Comparison of ENCODE assay signal across 8 cellular contexts in genomic region chr1:94061513-94062443, GRCh38. TPM values are rescaled to one million over a fixed set of nuclear protein-coding genes. Genes with fewer than 3 reads are reported as not detected.
DNase-seq lines count a peak whose midpoint lies in the region; ATAC-seq and TF ChIP-seq lines count a peak whose summit lies in the region.

No MANE protein-coding gene starts in this region.

- no peak overlapping the region for H3K4me2 ChIP-seq in GM23338
- H3K4me2 ChIP-seq in SK-N-SH = no peak overlapping the region

- H3K27ac ChIP-seq in GM23338 (ENCODE audit: low read depth) (no peak overlapping the region), KOPT-K1 (ENCODE audit: low read depth, low read length, poor library complexity, severe bottlenecking) (peak overlapping the region; percentile 43), SK-N-SH (ENCODE audit: low read depth in 2 of 2, low read length in 1 of 2) (no peak overlapping the region), liver (ENCODE audit: low read depth in 1 of 2, low read length in 2 of 2) (peak overlapping the region; percentile 15 to 32)

- H3K27me3 ChIP-seq in GM23338 (ENCODE audit: insufficient read depth) (no peaks in the 10 kb centered on the region), SK-N-SH (ENCODE audit: insufficient read depth) (no peaks in the 10 kb centered on the region), liver (ENCODE audit: control insufficient read depth in 4 of 4, insufficient read depth in 4 of 4, low read length in 3 of 4) (no peaks in the 10 kb centered on the region)

- H3K79me2 ChIP-seq in GM23338 (replicated peaks; ENCODE audit: insufficient read depth) (no peaks in the 10 kb centered on the region), SK-N-SH (ENCODE audit: insufficient read depth) (no peaks in the 10 kb centered on the region)

- DNase-seq in activated CD4-positive, alpha-beta T cell treated with anti-CD3 and anti-CD28 coated beads for 24 hours (ENCODE audit: low read depth in 2 of 2) = peak; percentile 2 to 23
- DNase-seq in activated CD4-positive, alpha-beta T cell treated with anti-CD3 and anti-CD28 coated beads for 1 hour = no peak
- DNase-seq in GM23338 (ENCODE audit: low spot score) (peak; percentile 86), SK-N-SH (peak; percentile 79), chondrocyte (ENCODE audit: low spot score) (no peak)
- peak; percentile 30 to 35 for DNase-seq in stimulated activated naive CD8-positive, alpha-beta T cell treated with anti-CD3 and anti-CD28 coated beads, Interleukin-15, amount 100 ng/mL, for 72 hours

- CTCF ChIA-PET in SK-N-SH (lab: Yijun Ruan, JAX) = interaction anchor here (0.5 to 14.4 kb wide), 50 partner anchors 9 to 402 kb away, joined by 3 to 427 read pairs (median 4); partner anchors contain the start of genes ARHGAP29 and GCLM

- TF ChIP-seq EP300 in SK-N-SH (IDR thresholded peaks at IDR 0.05; ENCODE audit: borderline replicate concordance in 1 of 2, low read depth in 1 of 2, low read length in 1 of 2) = no peak

- TF ChIP-seq RAD21 in SK-N-SH (IDR thresholded peaks at IDR 0.05; ENCODE audit: low read length) (peak; percentile 94), liver (IDR thresholded peaks at IDR 0.05) (peak; percentile 99)

- peak overlapping the region; percentile 86; the same call in 1 of the 2 replicates for H2AFZ ChIP-seq in GM23338
- H2AFZ ChIP-seq in SK-N-SH (ENCODE audit: low read depth) = no peak overlapping the region

- no peaks in the 10 kb centered on the region for H3K9me2 ChIP-seq in GM23338 (ENCODE audit: insufficient read depth)
- H3K9me2 ChIP-seq in SK-N-SH = no peaks in the 10 kb centered on the region

- no peaks in the 10 kb centered on the region for H4K20me1 ChIP-seq in GM23338 (replicated peaks; ENCODE audit: insufficient read depth)
- no peaks in the 10 kb centered on the region for H4K20me1 ChIP-seq in SK-N-SH (ENCODE audit: insufficient read depth)

- H3K9me3 Mint-ChIP-seq in GM23338 (no peaks in the 10 kb centered on the region), chondrocyte (ENCODE audit: low read depth) (no peaks in the 10 kb centered on the region)
- no peaks in the 10 kb centered on the region for H3K9me3 Mint-ChIP-seq in stimulated activated naive CD8-positive, alpha-beta T cell treated with anti-CD3 and anti-CD28 coated beads, Interleukin-15, amount 100 ng/mL, for 72 hours

- H3K36me3 ChIP-seq in GM23338 (ENCODE audit: insufficient read depth) = no peaks in the 10 kb centered on the region
- no peaks in the 10 kb centered on the region for H3K36me3 ChIP-seq in KOPT-K1 (ENCODE audit: insufficient read depth, low read length)
- H3K36me3 ChIP-seq in SK-N-SH (replicated peaks in 1 of 2; ENCODE audit: control insufficient read depth in 1 of 2, insufficient read depth in 2 of 2, low read length in 1 of 2) = no peaks in the 10 kb centered on the region
- H3K36me3 ChIP-seq in liver (ENCODE audit: control insufficient read depth in 4 of 4, insufficient read depth in 3 of 4, low read depth in 1 of 4, low read length in 3 of 4) = no peaks in the 10 kb centered on the region

- H3K27ac Mint-ChIP-seq in GM23338 (no peak overlapping the region), chondrocyte (ENCODE audit: unreplicated experiment) (peak overlapping the region; percentile 62)
- H3K27ac Mint-ChIP-seq in stimulated activated naive CD8-positive, alpha-beta T cell treated with anti-CD3 and anti-CD28 coated beads, Interleukin-15, amount 100 ng/mL, for 72 hours = no peak overlapping the region

- H3K9me3 ChIP-seq in KOPT-K1 (ENCODE audit: insufficient read depth, low read length, poor library complexity, severe bottlenecking) (no peaks in the 10 kb centered on the region), SK-N-SH (no peaks in the 10 kb centered on the region), liver (ENCODE audit: control insufficient read depth in 4 of 4, low read length in 3 of 4) (no peaks in the 10 kb centered on the region)

- TF ChIP-seq CTCF in GM23338 (conservative IDR thresholded peaks at IDR 0.05; ENCODE audit: low read depth in 2 of 2) (peak; percentile 84 to 98), SK-N-SH (IDR thresholded peaks at IDR 0.05) (peak; percentile 82), chondrocyte (IDR thresholded peaks at IDR 0.05) (peak; percentile 91), liver (IDR thresholded peaks at IDR 0.05; ENCODE audit: low read depth, low read length, missing input control) (peak; percentile 92)

- H3K4me3 ChIP-seq in GM23338 (no peak overlapping the region), SK-N-SH (ENCODE audit: low read depth in 2 of 2, low read length in 1 of 2) (no peak overlapping the region; a peak in 1 of 4 replicates), liver (ENCODE audit: low read depth in 1 of 3, low read length in 3 of 3) (no peak overlapping the region)

- no peaks in the 10 kb centered on the region for H3F3A ChIP-seq in GM23338 (replicated peaks; ENCODE audit: low read depth)
- no peaks in the 10 kb centered on the region for H3F3A ChIP-seq in SK-N-SH (replicated peaks; ENCODE audit: insufficient read depth)

- WGBS in SK-N-SH (ENCODE audit: low lambda C conversion rate) = 40% methylated on average over 5 of the region's 5 CpGs
- WGBS in liver = 12% methylated on average over 5 of the region's 5 CpGs

- POLR2A ChIA-PET in SK-N-SH (lab: Yijun Ruan, JAX) = interaction anchor here (0.6 to 1.4 kb wide), 7 partner anchors 9 to 356 kb away, joined by 3 to 4 read pairs (median 3); partner anchors contain the start of genes ABCD3 and ARHGAP29

- ATAC-seq in GM23338 = peak; percentile 97
- peak; percentile 74 for ATAC-seq in stimulated activated naive CD8-positive, alpha-beta T cell treated with anti-CD3 and anti-CD28 coated beads, Interleukin-15, amount 100 ng/mL, for 72 hours

- H3K4me1 Mint-ChIP-seq in GM23338 (peaks cover 4% of the 10 kb centered on the region), chondrocyte (ENCODE audit: low read depth) (peaks cover 36% of the 10 kb centered on the region)
- H3K4me1 Mint-ChIP-seq in stimulated activated naive CD8-positive, alpha-beta T cell treated with anti-CD3 and anti-CD28 coated beads, Interleukin-15, amount 100 ng/mL, for 72 hours = no peaks in the 10 kb centered on the region

- H3K4me3 Mint-ChIP-seq in GM23338 (no peak overlapping the region), chondrocyte (ENCODE audit: unreplicated experiment) (no peak overlapping the region)
- H3K4me3 Mint-ChIP-seq in stimulated activated naive CD8-positive, alpha-beta T cell treated with anti-CD3 and anti-CD28 coated beads, Interleukin-15, amount 100 ng/mL, for 72 hours = no peak overlapping the region

- no peak overlapping the region for H3K9ac ChIP-seq in SK-N-SH
- H3K9ac ChIP-seq in liver (ENCODE audit: low read depth in 1 of 2, low read length in 2 of 2) = no peak overlapping the region

- H3K27me3 Mint-ChIP-seq in GM23338 (ENCODE audit: insufficient read depth, low read depth, poor library complexity) = peaks cover 33% of the 10 kb centered on the region
- H3K27me3 Mint-ChIP-seq in chondrocyte (ENCODE audit: low read depth) = no peaks in the 10 kb centered on the region
- peaks cover 18% of the 10 kb centered on the region for H3K27me3 Mint-ChIP-seq in stimulated activated naive CD8-positive, alpha-beta T cell treated with anti-CD3 and anti-CD28 coated beads, Interleukin-15, amount 100 ng/mL, for 72 hours

- H3K36me3 Mint-ChIP-seq in GM23338 (ENCODE audit: low read depth) = no peaks in the 10 kb centered on the region
- no peaks in the 10 kb centered on the region for H3K36me3 Mint-ChIP-seq in chondrocyte (ENCODE audit: low read depth)

- H3K4me1 ChIP-seq in GM23338 (ENCODE audit: insufficient read depth) (peaks cover 6% of the 10 kb centered on the region; the same call in 1 of the 2 replicates), SK-N-SH (ENCODE audit: control insufficient read depth in 1 of 2, insufficient read depth in 2 of 2, low read depth in 1 of 2, low read length in 1 of 2) (peaks cover 0 to 10% of the 10 kb centered on the region in 2 experiments; a peak in 2 of 4 replicates), liver (ENCODE audit: control insufficient read depth in 4 of 4, insufficient read depth in 4 of 4, low read length in 3 of 4) (peaks cover 6 to 14% (median 11%) of the 10 kb centered on the region in 4 donors)

TF ChIP-seq in GM23338, 12 proteins besides CTCF, POLR2A, EP300 and RAD21:
- no peak for TF ChIP-seq JUNB (IDR thresholded peaks at IDR 0.05; ENCODE audit: unreplicated experiment)
- 0 out of 2 replicates have a peak, but pooled peaks have one; percentile 3 for TF ChIP-seq CREB1 (CRISPR knock-in tag; IDR thresholded peaks at IDR 0.05; ENCODE audit: low read depth)
TF ChIP-seq in GM23338: peak in this region for 1.

TF ChIP-seq in SK-N-SH, 30 proteins besides CTCF, POLR2A, EP300 and RAD21 (continues in another document):
- TF ChIP-seq ELF1 (IDR thresholded peaks at IDR 0.05) (no peak), RFX5 (IDR thresholded peaks at IDR 0.05; ENCODE audit: low read length) (no peak), PBX3 (IDR thresholded peaks at IDR 0.05) (no peak)

TF ChIP-seq in liver, 16 proteins besides CTCF, POLR2A, EP300 and RAD21 (continues in another document):
- TF ChIP-seq HNF4A (conservative IDR thresholded peaks at IDR 0.05) (peak; percentile 40 to 72), HNF4G (IDR thresholded peaks at IDR 0.05) (no peak), FOXA1 (IDR thresholded peaks at IDR 0.05) (no peak), FOXA2 (IDR thresholded peaks at IDR 0.05) (peak; percentile 5), GABPA (IDR thresholded peaks at IDR 0.05 in 1 of 2, conservative IDR thresholded peaks at IDR 0.05 in 1 of 2) (no peak), YY1 (IDR thresholded peaks at IDR 0.05) (peak; percentile 62), NR2F2 (IDR thresholded peaks at IDR 0.05) (no peak), EGR1 (IDR thresholded peaks at IDR 0.05; ENCODE audit: low read depth in 2 of 2) (no peak)
- TF ChIP-seq, protein P1, sequence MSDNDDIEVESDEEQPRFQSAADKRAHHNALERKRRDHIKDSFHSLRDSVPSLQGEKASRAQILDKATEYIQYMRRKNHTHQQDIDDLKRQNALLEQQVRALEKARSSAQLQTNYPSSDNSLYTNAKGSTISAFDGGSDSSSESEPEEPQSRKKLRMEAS (IDR thresholded peaks at IDR 0.05) = no peak

RNA-seq across cellular contexts. Expression of gene ABCA4, which starts 59.2 kb away (rescaled TPM):
- 0.08 TPM in 1 of 2 replicates, not detected in the other for total RNA-seq in GM23338 (2014; rRNA removed; shearing (Covaris generic))
- not detected in 2 replicates for polyA plus RNA-seq in GM23338 (2016; fragmentation: Nextera tagmentation; extraction: Ambion mirVana)
- polyA plus RNA-seq in SK-N-SH (2012; rRNA removed) = 0.03 and 0.06 TPM in 2 replicates
- 0.04 TPM in 1 of 2 replicates, not detected in the other for polyA plus RNA-seq in SK-N-SH (2012; cell fraction: cytosol; rRNA removed)
- polyA plus RNA-seq in SK-N-SH (2012; cell fraction: nucleus; rRNA removed) = 0.16 and 0.35 TPM in 2 replicates
- total RNA-seq in chondrocyte = 0.22 to 0.63 TPM (median 0.26 TPM) in 3 replicates
- total RNA-seq in liver = 1 to 10 TPM in 1 of 2 donors, under 1 TPM in 1; 0.19 to 1.5 TPM
- under 1 TPM; 0.32 to 0.43 TPM for polyA plus RNA-seq in liver

Comparison
In these comparisons a context has a peak if more than half of its experiments do, and no peak if none do; other contexts are left out.
1. DNase-seq: peak in activated CD4-positive, alpha-beta T cell treated with anti-CD3 and anti-CD28 coated beads for 24 hours (2 of 2), GM23338 (single experiment), SK-N-SH (single experiment) and stimulated activated naive CD8-positive, alpha-beta T cell treated with anti-CD3 and anti-CD28 coated beads, Interleukin-15, amount 100 ng/mL, for 72 hours (2 of 2); none in activated CD4-positive, alpha-beta T cell treated with anti-CD3 and anti-CD28 coated beads for 1 hour (single experiment) and chondrocyte (single experiment).
2. H3K27ac ChIP-seq: peak in KOPT-K1 (single experiment) and liver (2 of 2); none in GM23338 (single experiment) and SK-N-SH (0 of 2).
3. Peak in every context shown above with its lines, with median percentiles within 50 percentile points of each other: CTCF ChIP-seq.